In genomic region chr5:132100672-132101261, GRCh38 we compare ENCODE assay signal across 11 cellular contexts. TPM values are rescaled to one million over a fixed set of nuclear protein-coding genes. Genes with fewer than 3 reads are reported as not detected.
A peak's percentile ranks its signal among the peaks of the same experiment; 100 is the strongest.
DNase-seq lines count a peak whose midpoint lies in the region; ATAC-seq and TF ChIP-seq lines count a peak whose summit lies in the region.
"Had no signal": no experiment of that assay in that cellular context is flagged by ENCODE, and none has a peak within 500 bp of the region (broad histone marks: within the 10 kb centered on the region; RNA-seq: fewer than 3 reads in every experiment).

No MANE protein-coding gene starts in this region.

- H3K36me3 ChIP-seq in gastrocnemius medialis: no peaks in the 10 kb centered on the region
- H3K36me3 ChIP-seq: suprapubic skin had no signal

- DNase-seq in GM10248 (ENCODE audit: extremely low spot score) (peak; percentile 61), D341Med (ENCODE audit: low spot score) (no peak), NCI-H2081 (lab: John Stamatoyannopoulos, UW) (no peak), gastrocnemius medialis (no peak)
- DNase-seq in activated naive CD8-positive, alpha-beta T cell treated with anti-CD3 and anti-CD28 coated beads, Interleukin-2, amount 10 ng/mL, durations not matched to agents 7 days and 5 days: no peak
- DNase-seq: EL had no signal

- H3K27me3 ChIP-seq in gastrocnemius medialis: no peaks in the 10 kb centered on the region
- H3K27me3 ChIP-seq: suprapubic skin had no signal

- no peak overlapping the region for H3K4me3 ChIP-seq in gastrocnemius medialis
- H3K4me3 ChIP-seq: suprapubic skin had no signal

- TF ChIP-seq CTCF in GM10248 (IDR thresholded peaks at IDR 0.05; ENCODE audit: control extremely low read depth, extremely low read depth, low read depth, missing control alignments) (no peak), gastrocnemius medialis (IDR thresholded peaks at IDR 0.05 in 4 of 5, conservative IDR thresholded peaks at IDR 0.05 in 1 of 5) (no peak)

- CTCF ChIA-PET in GM10248 (lab: Yijun Ruan, JAX): interaction anchor here (1.1 kb wide), 1 partner anchor 37 kb away, joined by 5 read pairs; no protein-coding TSS in a partner anchor

- no peaks in the 10 kb centered on the region for H3K27me3 Mint-ChIP-seq in activated naive CD8-positive, alpha-beta T cell treated with anti-CD3 and anti-CD28 coated beads, Interleukin-2, amount 10 ng/mL, durations not matched to agents 7 days and 5 days

- no peak for TF ChIP-seq POLR2A in gastrocnemius medialis (IDR thresholded peaks at IDR 0.05)

- ATAC-seq in GM21381 (IDR thresholded peaks at IDR 0.05; ENCODE audit: unreplicated experiment) (peak; percentile 32), HG03520 (IDR thresholded peaks at IDR 0.05; ENCODE audit: unreplicated experiment) (peak; percentile 29), HG03432 (IDR thresholded peaks at IDR 0.05; ENCODE audit: unreplicated experiment) (no peak), gastrocnemius medialis (no peak)
- no peak for ATAC-seq in activated naive CD8-positive, alpha-beta T cell treated with anti-CD3 and anti-CD28 coated beads, Interleukin-2, amount 10 ng/mL, durations not matched to agents 7 days and 5 days (ENCODE audit: low read depth)

- no peak overlapping the region for H3K27ac ChIP-seq in gastrocnemius medialis
- H3K27ac ChIP-seq: suprapubic skin had no signal

- H3K9me3 Mint-ChIP-seq in activated naive CD8-positive, alpha-beta T cell treated with anti-CD3 and anti-CD28 coated beads, Interleukin-2, amount 10 ng/mL, durations not matched to agents 7 days and 5 days: no peaks in the 10 kb centered on the region

- no peaks in the 10 kb centered on the region for H3K9me3 ChIP-seq in gastrocnemius medialis
- H3K9me3 ChIP-seq: suprapubic skin had no signal

- peak overlapping the region; percentile 85 for H3K27ac Mint-ChIP-seq in activated naive CD8-positive, alpha-beta T cell treated with anti-CD3 and anti-CD28 coated beads, Interleukin-2, amount 10 ng/mL, durations not matched to agents 7 days and 5 days

- H3K4me1 Mint-ChIP-seq in activated naive CD8-positive, alpha-beta T cell treated with anti-CD3 and anti-CD28 coated beads, Interleukin-2, amount 10 ng/mL, durations not matched to agents 7 days and 5 days: peaks cover 68% of the 10 kb centered on the region

- in situ Hi-C loops in gastrocnemius medialis (cut with MboI; ENCODE audit: low sequenced_read_pairs in 4 of 4): no loop called here

- peaks cover 3% of the 10 kb centered on the region for H3K36me3 Mint-ChIP-seq in activated naive CD8-positive, alpha-beta T cell treated with anti-CD3 and anti-CD28 coated beads, Interleukin-2, amount 10 ng/mL, durations not matched to agents 7 days and 5 days

- peaks cover 0 to 3% of the 10 kb centered on the region in 2 donors for H3K4me1 ChIP-seq in gastrocnemius medialis

- POLR2A ChIA-PET in GM10248 (lab: Yijun Ruan, JAX): no interaction called here
- POLR2A ChIA-PET in activated naive CD8-positive, alpha-beta T cell treated with anti-CD3 and anti-CD28 coated beads, Interleukin-2, amount 10 ng/mL, durations not matched to agents 7 days and 5 days (lab: Charles Lee): interaction anchor here (0.8 kb wide), 1 partner anchor 10 kb away, joined by 3 read pairs; no protein-coding TSS in a partner anchor

- intact Hi-C loops in gastrocnemius medialis (cut with DNase I; ENCODE audit: low total_unique reads): no loop called here

- H3K4me3 Mint-ChIP-seq in activated naive CD8-positive, alpha-beta T cell treated with anti-CD3 and anti-CD28 coated beads, Interleukin-2, amount 10 ng/mL, durations not matched to agents 7 days and 5 days: peak overlapping the region; percentile 64

RNA-seq across cellular contexts. Expression of gene CSF2, which starts 27.2 kb away (rescaled TPM):
- 1 to 10 TPM; 1.1 to 1.4 TPM for total RNA-seq in activated naive CD8-positive, alpha-beta T cell treated with anti-CD3 and anti-CD28 coated beads, Interleukin-2, amount 10 ng/mL, durations not matched to agents 7 days and 5 days
- not detected for total RNA-seq in gastrocnemius medialis
- total RNA-seq: suprapubic skin had no signal

RNA-seq across cellular contexts. Expression of gene IL3, which starts 40.3 kb away (rescaled TPM):
- not detected for total RNA-seq in activated naive CD8-positive, alpha-beta T cell treated with anti-CD3 and anti-CD28 coated beads, Interleukin-2, amount 10 ng/mL, durations not matched to agents 7 days and 5 days
- not detected for total RNA-seq in gastrocnemius medialis
- total RNA-seq: glomerular endothelial cell, suprapubic skin had no signal

Comparison
In these comparisons a context has a peak if more than half of its experiments do, and no peak if none do; other contexts are left out.
1. ATAC-seq: peak in GM21381 (single experiment) and HG03520 (single experiment); none in activated naive CD8-positive, alpha-beta T cell treated with anti-CD3 and anti-CD28 coated beads, Interleukin-2, amount 10 ng/mL, durations not matched to agents 7 days and 5 days (single experiment), HG03432 (single experiment) and gastrocnemius medialis (0 of 2).